ENCODE assay signal across 21 cellular contexts in the genomic region with DNA sequence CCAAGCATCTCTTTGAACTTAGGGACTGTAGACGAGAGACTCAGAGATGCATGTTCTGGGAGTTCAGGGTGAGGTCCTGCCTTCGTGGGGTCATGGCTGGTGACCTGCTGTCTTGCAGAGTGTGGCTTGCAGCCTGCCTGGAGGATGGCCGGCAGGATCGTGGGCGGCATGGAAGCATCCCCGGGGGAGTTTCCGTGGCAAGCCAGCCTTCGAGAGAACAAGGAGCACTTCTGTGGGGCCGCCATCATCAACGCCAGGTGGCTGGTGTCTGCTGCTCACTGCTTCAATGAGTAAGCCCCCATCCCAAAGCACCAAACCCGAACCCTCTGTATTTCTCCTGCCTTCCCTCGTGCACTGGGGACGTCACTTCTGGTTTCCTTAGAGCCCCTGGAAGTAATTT. TPM values are rescaled to one million over a fixed set of nuclear protein-coding genes. Genes with fewer than 3 reads are reported as not detected.
DNase-seq lines count a peak whose midpoint lies in the region; ATAC-seq and TF ChIP-seq lines count a peak whose summit lies in the region.
"Had no signal": no experiment of that assay in that cellular context is flagged by ENCODE, and none has a peak within 500 bp of the region (broad histone marks: within the 10 kb centered on the region; RNA-seq: fewer than 3 reads in every experiment).

No MANE protein-coding gene starts in this region.

- H3K9me3 ChIP-seq in OCI-LY3 (ENCODE audit: insufficient read depth, low read length): no peaks in the 10 kb centered on the region

- H3K27ac Mint-ChIP-seq in activated T-helper 17 cell treated with anti-CD3 and anti-CD28 coated beads, Interleukin-2, amount 50 U/mL, for 72 hours: no peak overlapping the region
- H3K27ac Mint-ChIP-seq: CD4-positive, CD25-positive, alpha-beta regulatory T cell; CD8-positive, alpha-beta T cell; GM23338; HFFc6 had no signal

- no peak overlapping the region for H2AFZ ChIP-seq in OCI-LY3 (ENCODE audit: low read depth, low read length)
- H2AFZ ChIP-seq: GM23338 had no signal

- no peaks in the 10 kb centered on the region for H3K9me3 Mint-ChIP-seq in activated T-helper 17 cell treated with anti-CD3 and anti-CD28 coated beads, Interleukin-2, amount 50 U/mL, for 72 hours
- H3K9me3 Mint-ChIP-seq: CD8-positive, alpha-beta T cell had no signal

- ATAC-seq in activated T-helper 17 cell treated with anti-CD3 and anti-CD28 coated beads, Interleukin-2, amount 50 U/mL, for 72 hours (replicated peaks): no peak
- ATAC-seq in GM21619 (IDR thresholded peaks at IDR 0.05; ENCODE audit: unreplicated experiment): no peak
- ATAC-seq: CD8-positive, alpha-beta T cell; GM23338 had no signal

- no peaks in the 10 kb centered on the region for H3K79me2 ChIP-seq in OCI-LY3 (ENCODE audit: low read length)

- peaks cover 4% of the 10 kb centered on the region; the same call in 1 of the 2 replicates for H3K4me1 ChIP-seq in OCI-LY3 (ENCODE audit: low read length)
- H3K4me1 ChIP-seq: BE2C, HAP-1 had no signal

- H3K27me3 ChIP-seq in OCI-LY3 (ENCODE audit: low read depth, low read length): no peaks in the 10 kb centered on the region
- H3K27me3 ChIP-seq: BE2C had no signal

- no peak for TF ChIP-seq CTCF in OCI-LY3 (IDR thresholded peaks at IDR 0.05; ENCODE audit: low read depth, low read length)

- H3K36me3 Mint-ChIP-seq in activated T-helper 17 cell treated with anti-CD3 and anti-CD28 coated beads, Interleukin-2, amount 50 U/mL, for 72 hours (ENCODE audit: low read depth): no peaks in the 10 kb centered on the region
- H3K36me3 Mint-ChIP-seq: CD4-positive, CD25-positive, alpha-beta regulatory T cell; CD8-positive, alpha-beta T cell had no signal

- H3K4me3 ChIP-seq in OCI-LY3 (ENCODE audit: low read length): no peak overlapping the region
- H3K4me3 ChIP-seq: GM23338, HAP-1 had no signal

- H3K4me1 Mint-ChIP-seq in activated T-helper 17 cell treated with anti-CD3 and anti-CD28 coated beads, Interleukin-2, amount 50 U/mL, for 72 hours: no peaks in the 10 kb centered on the region
- H3K4me1 Mint-ChIP-seq: CD4-positive, CD25-positive, alpha-beta regulatory T cell; GM23338 had no signal

- 0 out of 2 replicates have a peak overlapping the region, but pooled peaks have one; percentile 4 for H3K4me2 ChIP-seq in OCI-LY3 (ENCODE audit: low read length)
- H3K4me2 ChIP-seq: GM23338 had no signal

- peaks cover 6% of the 10 kb centered on the region for H3K27me3 Mint-ChIP-seq in activated T-helper 17 cell treated with anti-CD3 and anti-CD28 coated beads, Interleukin-2, amount 50 U/mL, for 72 hours
- H3K27me3 Mint-ChIP-seq: CD4-positive, CD25-positive, alpha-beta regulatory T cell had no signal

- H3K36me3 ChIP-seq in OCI-LY3 (replicated peaks; ENCODE audit: low read depth, low read length): no peaks in the 10 kb centered on the region
- H3K36me3 ChIP-seq: BE2C, HAP-1 had no signal

- H3K4me3 Mint-ChIP-seq in activated T-helper 17 cell treated with anti-CD3 and anti-CD28 coated beads, Interleukin-2, amount 50 U/mL, for 72 hours: no peak overlapping the region
- H3K4me3 Mint-ChIP-seq: CD4-positive, CD25-positive, alpha-beta regulatory T cell; CD8-positive, alpha-beta T cell; GM23338; HFFc6 had no signal

- DNase-seq in AG20443 (ENCODE audit: low spot score) (peak; percentile 2), COLO829 (ENCODE audit: low spot score) (peak; percentile 21), left kidney (ENCODE audit: low read depth, low spot score) (peak; percentile 65), foreskin melanocyte (no peak)
- DNase-seq in activated CD4-positive, CD25-positive, alpha-beta regulatory T cell (lab: John Stamatoyannopoulos, UW): no peak
- DNase-seq: AML-193; BE2C; CD4-positive, CD25-positive, alpha-beta regulatory T cell; CD8-positive, alpha-beta T cell; DMS 273 treated with DMSO at 0.1 percent for 48 hours; DMS79; EL; GDM1; HFFc6 had no signal

- H4K20me1 ChIP-seq in OCI-LY3 (ENCODE audit: insufficient read depth, low read length): no peaks in the 10 kb centered on the region

- no peak overlapping the region for H3K27ac ChIP-seq in OCI-LY3 (ENCODE audit: low read length)
- H3K27ac ChIP-seq: 22Rv1, C4-2B had no signal

- H3K9ac ChIP-seq in OCI-LY3 (ENCODE audit: low read length): no peak overlapping the region

RNA-seq across cellular contexts. Expression of a gene that starts 22.1 kb away (rescaled TPM):
- 100 to 1,000 TPM in 1 of 2 donors, 10 to 100 TPM in 1; 51.0 to 140 TPM for total RNA-seq in activated T-helper 17 cell treated with anti-CD3 and anti-CD28 coated beads, Interleukin-2, amount 50 U/mL, for 72 hours

RNA-seq across cellular contexts. Expression of a gene that starts 45.2 kb away (rescaled TPM):
- total RNA-seq in activated T-helper 17 cell treated with anti-CD3 and anti-CD28 coated beads, Interleukin-2, amount 50 U/mL, for 72 hours: not detected
- total RNA-seq: CD8-positive, alpha-beta T cell; HFFc6 had no signal

RNA-seq across cellular contexts. Expression of a gene that starts 51.5 kb away (rescaled TPM):
- 10 to 100 TPM; 63.3 to 98.7 TPM for total RNA-seq in activated T-helper 17 cell treated with anti-CD3 and anti-CD28 coated beads, Interleukin-2, amount 50 U/mL, for 72 hours

Comparison
In these comparisons a context has a peak if more than half of its experiments do, and no peak if none do; other contexts are left out.
1. DNase-seq: peak in AG20443 (single experiment), COLO829 (single experiment) and left kidney (single experiment); none in foreskin melanocyte (single experiment) and activated CD4-positive, CD25-positive, alpha-beta regulatory T cell (0 of 4).